Comparison of ENCODE assay signal across 8 cellular contexts in the genomic region with DNA sequence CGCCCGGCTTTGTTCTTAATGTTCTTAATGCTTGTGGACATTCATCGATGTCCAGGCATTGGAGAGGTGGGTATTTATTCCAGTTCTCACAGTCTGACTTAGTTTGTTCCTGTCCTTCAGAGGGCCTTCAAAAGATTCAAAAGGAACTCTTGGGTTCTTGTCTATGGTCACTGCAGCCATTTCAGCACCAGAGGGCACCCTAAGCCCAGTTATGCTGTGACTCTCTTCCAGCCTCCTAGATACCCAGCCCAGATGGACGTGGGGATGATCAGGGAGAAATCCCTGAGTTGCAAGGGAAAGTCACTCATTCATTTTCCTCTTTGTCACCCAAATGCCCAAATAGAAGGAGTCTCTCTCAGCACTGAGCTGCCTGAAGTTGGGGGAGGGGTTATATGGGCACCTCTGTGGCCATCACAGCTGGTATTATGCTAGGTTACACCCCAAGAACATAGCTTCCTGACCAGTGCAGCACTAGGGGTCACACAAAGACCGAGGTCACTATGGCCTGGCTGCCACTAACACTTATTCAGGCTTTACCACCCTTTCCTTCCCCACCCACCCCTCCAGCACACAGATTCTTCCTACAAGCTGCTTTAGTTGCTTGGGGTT. TPM values are rescaled to one million over a fixed set of nuclear protein-coding genes. Genes with fewer than 3 reads are reported as not detected.
A peak's percentile ranks its signal among the peaks of the same experiment; 100 is the strongest.
DNase-seq lines count a peak whose midpoint lies in the region; ATAC-seq, FAIRE-seq and TF ChIP-seq lines count a peak whose summit lies in the region.

No MANE protein-coding gene starts in this region.

- CTCF ChIA-PET in HepG2 (lab: Yijun Ruan, JAX; ENCODE audit: low intra/inter-chr PET ratio, low total read pairs), result interaction anchor here (0.9 to 2.3 kb wide), 3 partner anchors 24 to 141 kb away, joined by 3 to 45 read pairs (median 4); no protein-coding TSS in a partner anchor

- H3K4me3 ChIP-seq in choroid plexus epithelial cell (ENCODE audit: low read depth, low read length) (no peak overlapping the region), HepG2 (replicated peaks in 1 of 3; ENCODE audit: insufficient read depth in 1 of 3, low read depth in 2 of 3, low read length in 3 of 3) (no peak overlapping the region)

- intact Hi-C loops in HepG2 (cut with micrococcal nuclease; ENCODE audit: unreplicated experiment), result loop anchor here (1.0 to 2.0 kb wide), 3 partner anchors 23 to 142 kb away; no protein-coding TSS in a partner anchor

- H3K4me1 ChIP-seq in HepG2 (ENCODE audit: insufficient read depth, low read length), result no peaks in the 10 kb centered on the region

- peak overlapping the region; percentile 63 for H2AFZ ChIP-seq in HepG2 (ENCODE audit: low read length)

- no peak overlapping the region for H3K9ac ChIP-seq in HepG2 (ENCODE audit: insufficient read depth, low read depth, low read length)

- in situ Hi-C loops in HepG2 (cut with HindIII; ENCODE audit: extremely low pct_ligation_motif_present, low pct_unique_long_range_greater_than_20kb), result loop anchor here (5.0 kb wide), 1 partner anchor 142 kb away; a partner anchor contains a TSS

- H3K27ac ChIP-seq in HepG2 (ENCODE audit: extremely low read length, insufficient read depth, low read length), result no peak overlapping the region

- no peak for TF ChIP-seq POLR2A in HepG2 (IDR thresholded peaks at IDR 0.05; ENCODE audit: insufficient read depth in 1 of 2, low read depth in 2 of 2, low read length in 2 of 2)

- ATAC-seq in GM18867 (IDR thresholded peaks at IDR 0.05; ENCODE audit: unreplicated experiment), result peak; percentile 89
- peak; percentile 86 for ATAC-seq in HG03175 (IDR thresholded peaks at IDR 0.05; ENCODE audit: unreplicated experiment)
- ATAC-seq in HepG2, result peak; percentile 98

- POLR2A ChIA-PET in HepG2 (lab: Yijun Ruan, JAX), result no interaction called here

- WGBS in HepG2 (ENCODE audit: low lambda C conversion rate), result 4% methylated on average over 4 of the region's 5 CpGs

- peak; percentile 94 for TF ChIP-seq RAD21 in HepG2 (CRISPR knock-in tag; IDR thresholded peaks at IDR 0.05)

- peak; percentile 83 for DNase-seq in AG08395 (ENCODE audit: low spot score)
- DNase-seq in NCI-H460 (ENCODE audit: extremely low read depth, low read depth), result peak; percentile 76
- peak; percentile 54 to 56 for DNase-seq in activated CD4-positive, alpha-beta T cell treated with anti-CD3 and anti-CD28 coated beads for 24 hours (ENCODE audit: low read depth in 2 of 2)
- DNase-seq in choroid plexus epithelial cell (ENCODE audit: low read depth), result peak; percentile 90
- DNase-seq in HepG2 (ENCODE audit: low spot score), result peak; percentile 62
- peak; percentile 45 to 65 (median 47) for DNase-seq in stimulated activated CD4-positive, alpha-beta T cell treated with anti-CD3 and anti-CD28 coated beads, TNF-alpha, amount 100 ng/mL, for 24 hours (ENCODE audit: low read depth in 3 of 3)

- no TSS peak for BruUV-seq in HepG2 (replicated peaks; lab: Mats Ljungman, UMichigan)

- H3K9me3 ChIP-seq in HepG2 (ENCODE audit: low read length), result no peaks in the 10 kb centered on the region

- TF ChIP-seq CTCF in choroid plexus epithelial cell (conservative IDR thresholded peaks at IDR 0.05; ENCODE audit: low read depth, low read length) (peak; percentile 95), HepG2 (CRISPR knock-in tag; IDR thresholded peaks at IDR 0.05) (peak; percentile 94)

- peaks cover 0 to under 1% of the 10 kb centered on the region in 2 experiments; a peak in 2 of 5 replicates for H3K27me3 ChIP-seq in HepG2 (ENCODE audit: control insufficient read depth in 1 of 2, insufficient read depth in 2 of 2, low read length in 2 of 2)

- no peak for TF ChIP-seq EP300 in HepG2 (IDR thresholded peaks at IDR 0.05; ENCODE audit: low read depth in 2 of 2, low read length in 2 of 2)
- TF ChIP-seq EP300 in HepG2 (CRISPR knock-in tag; IDR thresholded peaks at IDR 0.05; ENCODE audit: borderline replicate concordance), result no peak

- H3K4me2 ChIP-seq in HepG2 (ENCODE audit: low read depth, low read length), result 0 out of 2 replicates have a peak overlapping the region, but pooled peaks have one; percentile 22

- no peaks in the 10 kb centered on the region for H3K79me2 ChIP-seq in HepG2 (ENCODE audit: insufficient read depth, low read length)

- H3K36me3 ChIP-seq in HepG2 (replicated peaks in 1 of 2; ENCODE audit: control insufficient read depth in 1 of 2, insufficient read depth in 2 of 2, low read length in 2 of 2), result no peaks in the 10 kb centered on the region

- H4K20me1 ChIP-seq in HepG2 (ENCODE audit: insufficient read depth, low read length), result no peaks in the 10 kb centered on the region

- FAIRE-seq in HepG2 (lab: Jason Lieb, UNC), result peak; percentile 95

TF ChIP-seq in HepG2, 621 proteins besides CTCF, POLR2A, EP300 and RAD21 (continues in another document):
- TF ChIP-seq ELF1 (CRISPR knock-in tag; IDR thresholded peaks at IDR 0.05) (0 out of 2 replicates have a peak, but pooled peaks have one; percentile 37), ZNF382 (CRISPR knock-in tag; IDR thresholded peaks at IDR 0.05; ENCODE audit: borderline replicate concordance) (no peak), ZNF775 (CRISPR knock-in tag; IDR thresholded peaks at IDR 0.05; ENCODE audit: borderline replicate concordance) (no peak)
- TF ChIP-seq, protein P1, sequence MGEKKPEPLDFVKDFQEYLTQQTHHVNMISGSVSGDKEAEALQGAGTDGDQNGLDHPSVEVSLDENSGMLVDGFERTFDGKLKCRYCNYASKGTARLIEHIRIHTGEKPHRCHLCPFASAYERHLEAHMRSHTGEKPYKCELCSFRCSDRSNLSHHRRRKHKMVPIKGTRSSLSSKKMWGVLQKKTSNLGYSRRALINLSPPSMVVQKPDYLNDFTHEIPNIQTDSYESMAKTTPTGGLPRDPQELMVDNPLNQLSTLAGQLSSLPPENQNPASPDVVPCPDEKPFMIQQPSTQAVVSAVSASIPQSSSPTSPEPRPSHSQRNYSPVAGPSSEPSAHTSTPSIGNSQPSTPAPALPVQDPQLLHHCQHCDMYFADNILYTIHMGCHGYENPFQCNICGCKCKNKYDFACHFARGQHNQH (CRISPR knock-in tag; IDR thresholded peaks at IDR 0.05), result peak; percentile 44; the same call in 1 of the 2 replicates

RNA-seq across cellular contexts. Expression of a gene that starts 26.5 kb away (rescaled TPM):
- 12.3 and 16.4 TPM in 2 replicates for total RNA-seq in NCI-H460 (2014; rRNA removed; shearing (Covaris generic))
- polyA plus RNA-seq in NCI-H460 (2014; cell fraction: nucleus; rRNA removed), result 5.3 and 6.4 TPM in 2 replicates
- total RNA-seq in HepG2 (2016; rRNA removed; fragmentation: Illumina TruSeq; extraction: Trizol), result 8.7 and 9.3 TPM in 2 replicates
- 18.2 and 18.4 TPM in 2 replicates for total RNA-seq in HepG2 (2016; cell fraction: cytosol; rRNA removed; fragmentation: Illumina TruSeq; extraction: Trizol; ENCODE audit: low read depth)
- total RNA-seq in HepG2 (2016; cell fraction: insoluble cytoplasmic fraction; rRNA removed; fragmentation: Illumina TruSeq; extraction: Trizol), result 9.4 and 9.5 TPM in 2 replicates
- 8.0 and 8.8 TPM in 2 replicates for total RNA-seq in HepG2 (2016; cell fraction: membrane; rRNA removed; fragmentation: Illumina TruSeq; extraction: Trizol)
- 5.1 and 11.0 TPM in 2 replicates for total RNA-seq in HepG2 (2016; cell fraction: nucleus; rRNA removed; fragmentation: Illumina TruSeq; extraction: Trizol)
- polyA plus RNA-seq in HepG2 (2011; rRNA removed), result 3.5 and 3.9 TPM in 2 replicates
- polyA plus RNA-seq in HepG2 (2011; cell fraction: cytosol; rRNA removed), result 1.6 and 2.4 TPM in 2 replicates
- polyA plus RNA-seq in HepG2 (2011; cell fraction: nucleus; rRNA removed), result 1.1 and 2.8 TPM in 2 replicates
- polyA plus RNA-seq in HepG2 (2012), result 5.7 and 5.8 TPM in 2 replicates
- polyA plus RNA-seq in HepG2 (2016; cell fraction: cytosol; fragmentation: Illumina TruSeq; extraction: Trizol; ENCODE audit: low read depth), result 1.6 and 2.4 TPM in 2 replicates
- polyA plus RNA-seq in HepG2 (2016; cell fraction: insoluble cytoplasmic fraction; fragmentation: Illumina TruSeq; extraction: Trizol; ENCODE audit: low read depth), result 6.6 and 8.6 TPM in 2 replicates
- polyA plus RNA-seq in HepG2 (2016; cell fraction: membrane; fragmentation: Illumina TruSeq; extraction: Trizol; ENCODE audit: low read depth), result 3.7 and 4.1 TPM in 2 replicates
- polyA plus RNA-seq in HepG2 (2016; cell fraction: nucleus; fragmentation: Illumina TruSeq; extraction: Trizol; ENCODE audit: insufficient read depth, low read depth), result 13.3 and 14.1 TPM in 2 replicates
- polyA minus RNA-seq in HepG2 (2011; rRNA and poly(A)+ RNA removed; ENCODE audit: low replicate concordance), result 1.4 and 3.6 TPM in 2 replicates
- polyA minus RNA-seq in HepG2 (2011; cell fraction: cytosol; rRNA and poly(A)+ RNA removed), result 4.7 and 7.3 TPM in 2 replicates
- polyA minus RNA-seq in HepG2 (2011; cell fraction: nucleus; rRNA and poly(A)+ RNA removed), result 7.9 and 8.1 TPM in 2 replicates

RNA-seq across cellular contexts. Expression of a gene that starts 38.9 kb away (rescaled TPM):
- 18.8 and 23.1 TPM in 2 replicates for total RNA-seq in NCI-H460 (2014; rRNA removed; shearing (Covaris generic))
- polyA plus RNA-seq in NCI-H460 (2014; cell fraction: nucleus; rRNA removed), result 26.3 and 41.3 TPM in 2 replicates
- 39.1 and 52.7 TPM in 2 replicates for total RNA-seq in HepG2 (2016; rRNA removed; fragmentation: Illumina TruSeq; extraction: Trizol)
- total RNA-seq in HepG2 (2016; cell fraction: cytosol; rRNA removed; fragmentation: Illumina TruSeq; extraction: Trizol; ENCODE audit: low read depth), result 9.7 and 11.8 TPM in 2 replicates
- 42.4 and 53.4 TPM in 2 replicates for total RNA-seq in HepG2 (2016; cell fraction: insoluble cytoplasmic fraction; rRNA removed; fragmentation: Illumina TruSeq; extraction: Trizol)
- total RNA-seq in HepG2 (2016; cell fraction: membrane; rRNA removed; fragmentation: Illumina TruSeq; extraction: Trizol), result 18.1 and 19.9 TPM in 2 replicates
- total RNA-seq in HepG2 (2016; cell fraction: nucleus; rRNA removed; fragmentation: Illumina TruSeq; extraction: Trizol), result 58.6 and 59.9 TPM in 2 replicates
- 38.5 and 41.6 TPM in 2 replicates for polyA plus RNA-seq in HepG2 (2011; rRNA removed)
- 17.7 and 19.0 TPM in 2 replicates for polyA plus RNA-seq in HepG2 (2011; cell fraction: cytosol; rRNA removed)
- polyA plus RNA-seq in HepG2 (2011; cell fraction: nucleus; rRNA removed), result 52.2 and 74.4 TPM in 2 replicates
- polyA plus RNA-seq in HepG2 (2012), result 22.3 and 41.5 TPM in 2 replicates
- polyA plus RNA-seq in HepG2 (2016; cell fraction: cytosol; fragmentation: Illumina TruSeq; extraction: Trizol; ENCODE audit: low read depth), result 11.2 and 11.6 TPM in 2 replicates
- polyA plus RNA-seq in HepG2 (2016; cell fraction: insoluble cytoplasmic fraction; fragmentation: Illumina TruSeq; extraction: Trizol; ENCODE audit: low read depth), result 117 and 127 TPM in 2 replicates
- 23.2 and 23.3 TPM in 2 replicates for polyA plus RNA-seq in HepG2 (2016; cell fraction: membrane; fragmentation: Illumina TruSeq; extraction: Trizol; ENCODE audit: low read depth)
- 182 and 185 TPM in 2 replicates for polyA plus RNA-seq in HepG2 (2016; cell fraction: nucleus; fragmentation: Illumina TruSeq; extraction: Trizol; ENCODE audit: insufficient read depth, low read depth)
- polyA minus RNA-seq in HepG2 (2011; rRNA and poly(A)+ RNA removed; ENCODE audit: low replicate concordance), result 28.3 and 56.1 TPM in 2 replicates
- polyA minus RNA-seq in HepG2 (2011; cell fraction: cytosol; rRNA and poly(A)+ RNA removed), result 14.5 and 23.9 TPM in 2 replicates
- 117 and 142 TPM in 2 replicates for polyA minus RNA-seq in HepG2 (2011; cell fraction: nucleus; rRNA and poly(A)+ RNA removed)
